Comparison of ENCODE assay signal across 30 cellular contexts in genomic region chrX:17680732-17681413, GRCh38. TPM values are rescaled to one million over a fixed set of nuclear protein-coding genes. Genes with fewer than 3 reads are reported as not detected.
DNase-seq lines count a peak whose midpoint lies in the region; TF ChIP-seq lines count a peak whose summit lies in the region.
"Had no signal": no experiment of that assay in that cellular context is flagged by ENCODE, and none has a peak within 500 bp of the region (broad histone marks: within the 10 kb centered on the region; RNA-seq: fewer than 3 reads in every experiment).

No MANE protein-coding gene starts in this region.

- no peak overlapping the region for H3K27ac Mint-ChIP-seq in CD8-positive, alpha-beta memory T cell
- H3K27ac Mint-ChIP-seq: CD4-positive, alpha-beta memory T cell; T-cell had no signal

- H3K4me1 Mint-ChIP-seq in CD8-positive, alpha-beta memory T cell: peaks cover 6 to 17% (median 13%) of the 10 kb centered on the region in 3 donors

- POLR2A ChIA-PET in SK-N-SH (lab: Yijun Ruan, JAX): no interaction called here
- POLR2A ChIA-PET in CD8-positive, alpha-beta memory T cell (lab: Charles Lee): no interaction called here

- H4K20me1 ChIP-seq in SK-N-SH (ENCODE audit: insufficient read depth): no peaks in the 10 kb centered on the region

- H2AFZ ChIP-seq in SK-N-SH (ENCODE audit: low read depth): no peak overlapping the region

- H3K4me3 ChIP-seq in SK-N-SH (ENCODE audit: low read depth in 2 of 2, low read length in 1 of 2) (no peak overlapping the region), fibroblast of the aortic adventitia (ENCODE audit: low read depth, low read length) (no peak overlapping the region)
- H3K4me3 ChIP-seq in CD8-positive, alpha-beta memory T cell (ENCODE audit: low read length): no peak overlapping the region
- H3K4me3 ChIP-seq: adrenal gland, GM12878, lung, sigmoid colon, stomach, tibial artery had no signal

- no peaks in the 10 kb centered on the region for H3K9me2 ChIP-seq in SK-N-SH

- H3K79me2 ChIP-seq in SK-N-SH (ENCODE audit: insufficient read depth): no peaks in the 10 kb centered on the region

- TF ChIP-seq EP300 in SK-N-SH (IDR thresholded peaks at IDR 0.05; ENCODE audit: borderline replicate concordance in 1 of 2, low read depth in 1 of 2, low read length in 1 of 2): no peak

- TF ChIP-seq CTCF in AG09319 (IDR thresholded peaks at IDR 0.05; ENCODE audit: low read depth, low read length) (no peak), SK-N-SH (IDR thresholded peaks at IDR 0.05) (no peak), fibroblast of the aortic adventitia (IDR thresholded peaks at IDR 0.05; ENCODE audit: insufficient read depth, low read length) (no peak)

- H3K9me3 Mint-ChIP-seq in CD8-positive, alpha-beta memory T cell: peaks cover 0 to 3% (median 0%) of the 10 kb centered on the region in 5 donors
- H3K9me3 Mint-ChIP-seq: activated CD8-positive, alpha-beta T cell treated with anti-CD3 and anti-CD28 coated beads for 36 hours; nephron progenitor cell; T-cell had no signal

- no peaks in the 10 kb centered on the region for H3K36me3 ChIP-seq in SK-N-SH (replicated peaks in 1 of 2; ENCODE audit: control insufficient read depth in 1 of 2, insufficient read depth in 2 of 2, low read length in 1 of 2)
- H3K36me3 ChIP-seq in CD8-positive, alpha-beta memory T cell (ENCODE audit: insufficient read depth, low read length): no peaks in the 10 kb centered on the region
- H3K36me3 ChIP-seq: adrenal gland, brain microvascular endothelial cell, sigmoid colon, stomach, tibial artery had no signal

- H3F3A ChIP-seq in SK-N-SH (replicated peaks; ENCODE audit: insufficient read depth): no peaks in the 10 kb centered on the region

- H3K27ac ChIP-seq in SK-N-SH (ENCODE audit: low read depth in 2 of 2, low read length in 1 of 2): no peak overlapping the region
- H3K27ac ChIP-seq in CD8-positive, alpha-beta memory T cell (ENCODE audit: low read depth, low read length): no peak overlapping the region
- H3K27ac ChIP-seq: adrenal gland, brain microvascular endothelial cell, sigmoid colon, stomach, tibial artery had no signal

- H3K27me3 Mint-ChIP-seq in CD8-positive, alpha-beta memory T cell: peaks cover 0 to 8% of the 10 kb centered on the region in 2 donors
- H3K27me3 Mint-ChIP-seq: activated CD8-positive, alpha-beta T cell treated with anti-CD3 and anti-CD28 coated beads for 36 hours had no signal

- no peak for TF ChIP-seq RAD21 in SK-N-SH (IDR thresholded peaks at IDR 0.05; ENCODE audit: low read length)

- H3K36me3 Mint-ChIP-seq in CD8-positive, alpha-beta memory T cell: no peaks in the 10 kb centered on the region
- H3K36me3 Mint-ChIP-seq: CD4-positive, alpha-beta memory T cell; T-cell had no signal

- H3K9me3 ChIP-seq in SK-N-SH: no peaks in the 10 kb centered on the region
- no peaks in the 10 kb centered on the region for H3K9me3 ChIP-seq in CD8-positive, alpha-beta memory T cell (ENCODE audit: low read length)
- H3K9me3 ChIP-seq: adrenal gland, sigmoid colon, stomach, tibial artery had no signal

- H3K4me1 ChIP-seq in SK-N-SH (ENCODE audit: control insufficient read depth in 1 of 2, insufficient read depth in 2 of 2, low read depth in 1 of 2, low read length in 1 of 2): no peaks in the 10 kb centered on the region
- H3K4me1 ChIP-seq in CD8-positive, alpha-beta memory T cell (ENCODE audit: insufficient read depth, low read length): no peaks in the 10 kb centered on the region
- H3K4me1 ChIP-seq: adrenal gland, sigmoid colon had no signal

- no CpG with 5 or more reads among the region's 1 CpG for WGBS in SK-N-SH (ENCODE audit: low lambda C conversion rate)

- no peak overlapping the region for H3K9ac ChIP-seq in SK-N-SH

- DNase-seq in AG09319 (ENCODE audit: extremely low read depth, low read depth) (peak; percentile 39), GM03348 (ENCODE audit: low spot score) (peak; percentile 5), SK-N-SH (no peak), fibroblast of the aortic adventitia (ENCODE audit: low read depth) (peak; percentile 19), HuH-7.5 (ENCODE audit: low spot score) (no peak), SW480 (ENCODE audit: low spot score) (no peak), activated gamma-delta T cell (lab: John Stamatoyannopoulos, UW) (no peak)
- DNase-seq in CD8-positive, alpha-beta memory T cell: no peak
- DNase-seq: activated CD4-positive, alpha-beta T cell treated with anti-CD3 and anti-CD28 coated beads for 1 hour; activated CD8-positive, alpha-beta T cell treated with anti-CD3 and anti-CD28 coated beads for 36 hours; brain microvascular endothelial cell; CD4-positive, alpha-beta memory T cell; DMS79; effector CD4-positive, alpha-beta T cell; kidney; NCI-H1105 treated with DMSO at 0.1 percent for 48 hours; NCI-H2029 treated with DMSO at 0.1 percent for 48 hours; NCI-H226; NCI-H748 treated with DMSO at 0.1 percent for 48 hours; nephron progenitor cell; OCI-M1; posterior cingulate gyrus; Right ventricle myocardium superior; sigmoid colon; stomach; T-cell; tibial artery had no signal

- no peak overlapping the region for H3K4me2 ChIP-seq in SK-N-SH

- no peaks in the 10 kb centered on the region for H3K27me3 ChIP-seq in SK-N-SH (ENCODE audit: insufficient read depth)
- no peaks in the 10 kb centered on the region for H3K27me3 ChIP-seq in CD8-positive, alpha-beta memory T cell (ENCODE audit: insufficient read depth, low read length, poor library complexity, severe bottlenecking)
- H3K27me3 ChIP-seq: adrenal gland, brain microvascular endothelial cell, sigmoid colon, stomach, tibial artery had no signal

- no peak overlapping the region for H3K4me3 Mint-ChIP-seq in CD8-positive, alpha-beta memory T cell
- H3K4me3 Mint-ChIP-seq: activated CD8-positive, alpha-beta T cell treated with anti-CD3 and anti-CD28 coated beads for 36 hours; nephron progenitor cell had no signal

- CTCF ChIA-PET in SK-N-SH (lab: Yijun Ruan, JAX): interaction anchor here (0.8 to 1.7 kb wide), 4 partner anchors 9 to 439 kb away, joined by 3 to 4 read pairs (median 4); no protein-coding TSS in a partner anchor
- CTCF ChIA-PET in CD8-positive, alpha-beta memory T cell (lab: Charles Lee): interaction anchor here (0.6 kb wide), 1 partner anchor 508 kb away, joined by 3 read pairs; no protein-coding TSS in a partner anchor

TF ChIP-seq in SK-N-SH, 30 proteins besides CTCF, POLR2A, EP300 and RAD21:
- TF ChIP-seq CHD2 (IDR thresholded peaks at IDR 0.05; ENCODE audit: low read length, partially characterized antibody) (no peak), MXI1 (IDR thresholded peaks at IDR 0.05; ENCODE audit: low read depth, low read length) (no peak), RCOR1 (IDR thresholded peaks at IDR 0.05; ENCODE audit: low read length) (no peak), NRF1 (IDR thresholded peaks at IDR 0.05; ENCODE audit: low read depth, low read length) (no peak), REST (IDR thresholded peaks at IDR 0.05; ENCODE audit: low read depth, low read length) (peak; percentile 69; the same call in 1 of the 2 replicates), POLR2AphosphoS5 (IDR thresholded peaks at IDR 0.05; ENCODE audit: low read depth, low read length) (no peak)

RNA-seq across cellular contexts. Expression of gene SCML1, which starts 56.4 kb away (rescaled TPM):
- 10.7 and 15.7 TPM in 2 replicates for polyA plus RNA-seq in SK-N-SH (2012; rRNA removed)
- 10.8 and 12.6 TPM in 2 replicates for polyA plus RNA-seq in SK-N-SH (2012; cell fraction: cytosol; rRNA removed)
- polyA plus RNA-seq in SK-N-SH (2012; cell fraction: nucleus; rRNA removed): 18.9 and 42.9 TPM in 2 replicates
- total RNA-seq in fibroblast of the aortic adventitia (ENCODE audit: low replicate concordance): 12.0 and 17.7 TPM in 2 replicates
- 1 to 10 TPM; 1.1 to 1.2 TPM for total RNA-seq in CD8-positive, alpha-beta memory T cell
- 0.67 TPM for polyA plus RNA-seq in CD8-positive, alpha-beta memory T cell

Comparison
In these comparisons a context has a peak if more than half of its experiments do, and no peak if none do; other contexts are left out.
1. DNase-seq: peak in AG09319 (single experiment), GM03348 (single experiment) and fibroblast of the aortic adventitia (single experiment); none in SK-N-SH (single experiment), CD8-positive, alpha-beta memory T cell (0 of 5), HuH-7.5 (single experiment), SW480 (single experiment) and activated gamma-delta T cell (single experiment).